Comparison of ENCODE assay signal across 23 cellular contexts in genomic region chr2:238265605-238266004, GRCh38.
"Had no signal": no experiment of that assay in that cellular context is flagged by ENCODE, and none has a peak within 500 bp of the region (broad histone marks: within the 10 kb centered on the region; RNA-seq: fewer than 3 reads in every experiment).

No MANE protein-coding gene starts in this region.

- H3K27me3 ChIP-seq: adrenal gland, body of pancreas, colonic mucosa, esophagus squamous epithelium, gastroesophageal sphincter, heart right ventricle had no signal

- H3K9me3 ChIP-seq: adrenal gland, body of pancreas, colonic mucosa, esophagus squamous epithelium, gastroesophageal sphincter, heart right ventricle had no signal

- H3K27ac ChIP-seq: adrenal gland, body of pancreas, colonic mucosa, epithelial cell of prostate, heart right ventricle had no signal

- H3K4me3 ChIP-seq: adrenal gland, body of pancreas, colonic mucosa, esophagus squamous epithelium, gastroesophageal sphincter, heart right ventricle had no signal

- ATAC-seq: activated naive CD8-positive, alpha-beta T cell treated with anti-CD3 and anti-CD28 coated beads, Interleukin-2, amount 50 U/mL, for 24 hours; body of pancreas; gastroesophageal sphincter; heart right ventricle; WTC11 had no signal

- H3K36me3 ChIP-seq: colonic mucosa had no signal

- DNase-seq: activated CD4-positive, alpha-beta memory T cell treated with anti-CD3 and anti-CD28 coated beads, Interleukin-2, amount 10 ng/mL, durations not matched to agents 7 days and 5 days; activated CD4-positive, alpha-beta T cell treated with anti-CD3 and anti-CD28 coated beads for 1 hour; activated CD4-positive, alpha-beta T cell treated with anti-CD3 and anti-CD28 coated beads for 4 hours; activated CD4-positive, alpha-beta T cell treated with anti-CD3 and anti-CD28 coated beads, Interleukin-2, amount 10 ng/mL, durations not matched to agents 7 days and 5 days; activated CD4-positive, alpha-beta T cell treated with anti-CD3 and anti-CD28 coated beads, Interleukin-2, amount 50 U/mL, for 4 hours; activated effector memory CD4-positive, alpha-beta T cell treated with anti-CD3 and anti-CD28 coated beads, Interleukin-2, amount 50 U/mL, for 16 hours; activated naive CD4-positive, alpha-beta T cell treated with anti-CD3 and anti-CD28 coated beads for 36 hours; activated naive CD8-positive, alpha-beta T cell treated with anti-CD3 and anti-CD28 coated beads for 36 hours; activated naive CD8-positive, alpha-beta T cell treated with anti-CD3 and anti-CD28 coated beads, Interleukin-2, amount 50 U/mL, for 24 hours; activated T-cell treated with anti-CD3 and anti-CD28 coated beads, Interleukin-2, amount 50 U/mL, for 48 hours; adrenal gland; amygdala; body of pancreas; caudate nucleus; colonic mucosa; effector CD8-positive, alpha-beta T cell; esophagus squamous epithelium; foreskin melanocyte; heart right ventricle; T-helper 2 cell had no signal
